ENCODE assay signal across 25 cellular contexts in the genomic region with DNA sequence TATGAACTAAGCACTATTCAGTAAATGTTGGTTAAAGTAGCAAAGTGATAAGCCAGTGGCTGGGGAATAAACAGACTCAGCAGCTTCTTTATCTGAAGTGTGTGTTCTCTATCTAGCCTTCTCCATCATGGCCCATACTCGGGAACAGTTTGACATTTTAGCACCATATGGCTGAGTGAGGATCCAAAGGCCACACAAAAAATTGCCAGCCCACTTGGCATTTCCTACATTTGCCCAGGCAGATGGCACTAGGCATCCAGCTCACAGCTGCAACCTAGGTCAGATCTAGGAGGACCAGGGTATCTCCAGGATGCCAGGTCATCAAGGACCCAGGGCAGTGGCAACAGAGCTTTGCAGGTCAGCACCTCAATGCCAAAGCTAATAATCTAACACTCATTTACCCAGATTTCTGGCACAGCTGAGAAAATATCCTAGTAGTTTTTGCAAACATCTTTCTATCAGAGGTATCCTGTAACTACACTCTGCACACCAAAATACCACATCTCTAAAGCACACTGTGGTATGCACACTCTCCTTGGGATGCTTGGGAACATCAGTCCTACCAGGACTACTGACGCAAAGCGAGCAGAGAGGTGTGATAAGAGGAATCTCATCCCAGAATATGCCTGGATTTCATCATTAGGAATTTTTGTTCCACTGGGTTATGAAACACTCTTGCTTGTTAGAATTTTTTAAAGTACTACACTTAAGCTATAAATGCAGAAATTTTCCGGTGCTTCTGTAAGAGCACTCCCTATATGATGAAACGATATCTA.
DNase-seq lines count a peak whose midpoint lies in the region; ATAC-seq and TF ChIP-seq lines count a peak whose summit lies in the region.
"Had no signal": no experiment of that assay in that cellular context is flagged by ENCODE, and none has a peak within 500 bp of the region (broad histone marks: within the 10 kb centered on the region; RNA-seq: fewer than 3 reads in every experiment).

No MANE protein-coding gene starts in this region.

- no peak for TF ChIP-seq POLR2A in vagina (IDR thresholded peaks at IDR 0.05)

- peaks cover 5% of the 10 kb centered on the region for H3K4me1 ChIP-seq in mesenchymal stem cell (ENCODE audit: control insufficient read depth, insufficient read depth, low read depth, low read length)
- H3K4me1 ChIP-seq in vagina = peaks cover 13% of the 10 kb centered on the region
- H3K4me1 ChIP-seq: HAP-1, Peyer's patch, SJSA1 had no signal

- no peak for TF ChIP-seq CTCF in WI38 (IDR thresholded peaks at IDR 0.05; ENCODE audit: low read depth, low read length)
- TF ChIP-seq CTCF in fibroblast of the aortic adventitia (IDR thresholded peaks at IDR 0.05; ENCODE audit: insufficient read depth, low read length) = no peak
- TF ChIP-seq CTCF in type B pancreatic cell (conservative IDR thresholded peaks at IDR 0.05) = no peak
- no peak for TF ChIP-seq CTCF in vagina (IDR thresholded peaks at IDR 0.05)

- H2BK12ac ChIP-seq in mesenchymal stem cell (ENCODE audit: low read length in 2 of 2) = peak overlapping the region in 1 of 2 experiments; percentile 42

- no peak overlapping the region for H3K4me2 ChIP-seq in mesenchymal stem cell (ENCODE audit: low read length, poor library complexity, severe bottlenecking)

- H3K27me3 Mint-ChIP-seq in type B pancreatic cell = no peaks in the 10 kb centered on the region
- H3K27me3 Mint-ChIP-seq: activated naive CD8-positive, alpha-beta T cell treated with anti-CD3 and anti-CD28 coated beads for 36 hours had no signal

- H3K4me3 ChIP-seq in WI38 (ENCODE audit: low read depth, low read length) (peak overlapping the region; percentile 31), fibroblast of the aortic adventitia (ENCODE audit: low read depth, low read length) (no peak overlapping the region), mesenchymal stem cell (ENCODE audit: insufficient read depth in 1 of 2, low read depth in 1 of 2, low read length in 2 of 2) (peak overlapping the region in 1 of 2 experiments; percentile 51), vagina (no peak overlapping the region)
- H3K4me3 ChIP-seq: HAP-1, Peyer's patch, SJSA1 had no signal

- H3K27ac ChIP-seq in mesenchymal stem cell (ENCODE audit: low read length, poor library complexity, severe bottlenecking) (no peak overlapping the region), vagina (no peak overlapping the region)
- H3K27ac ChIP-seq: brain microvascular endothelial cell, Peyer's patch, SJSA1, thoracic aorta had no signal

- H3K4me1 Mint-ChIP-seq in type B pancreatic cell (ENCODE audit: unreplicated experiment) = peaks cover 24% of the 10 kb centered on the region
- H3K4me1 Mint-ChIP-seq: activated CD4-positive, alpha-beta T cell treated with anti-CD3 and anti-CD28 coated beads, Interleukin-2, amount 10 ng/mL, durations not matched to agents 7 days and 5 days; activated CD8-positive, alpha-beta memory T cell treated with anti-CD3 and anti-CD28 coated beads, Interleukin-2, amount 10 ng/mL, durations not matched to agents 7 days and 5 days; activated naive CD8-positive, alpha-beta T cell treated with anti-CD3 and anti-CD28 coated beads for 36 hours; CD14-positive monocyte had no signal

- no peak overlapping the region for H4K91ac ChIP-seq in mesenchymal stem cell (ENCODE audit: low read length)

- peaks cover 30% of the 10 kb centered on the region for H3K79me1 ChIP-seq in mesenchymal stem cell (replicated peaks; ENCODE audit: low read length, poor library complexity, severe bottlenecking)

- peak overlapping the region; percentile 61 for H2AK5ac ChIP-seq in mesenchymal stem cell (ENCODE audit: low read length, severe bottlenecking)

- no peak overlapping the region for H3K4me3 Mint-ChIP-seq in type B pancreatic cell
- H3K4me3 Mint-ChIP-seq: activated CD4-positive, alpha-beta T cell treated with anti-CD3 and anti-CD28 coated beads, Interleukin-2, amount 10 ng/mL, durations not matched to agents 7 days and 5 days; activated CD8-positive, alpha-beta memory T cell treated with anti-CD3 and anti-CD28 coated beads, Interleukin-2, amount 10 ng/mL, durations not matched to agents 7 days and 5 days; activated naive CD8-positive, alpha-beta T cell treated with anti-CD3 and anti-CD28 coated beads for 36 hours; CD14-positive monocyte had no signal

- H3K4ac ChIP-seq in mesenchymal stem cell (ENCODE audit: low read depth in 1 of 2, low read length in 2 of 2) = peak overlapping the region in 1 of 2 experiments; percentile 24

- H3K18ac ChIP-seq in mesenchymal stem cell (ENCODE audit: low read depth in 1 of 2, low read length in 2 of 2) = peak overlapping the region; percentile 33 to 50

- intact Hi-C loops in vagina (cut with DNase I) = no loop called here

- H3K23ac ChIP-seq in mesenchymal stem cell (ENCODE audit: low read length in 2 of 2) = no peak overlapping the region

- DNase-seq in NCI-H1694 (lab: John Stamatoyannopoulos, UW) = peak; percentile 66
- peak; percentile 62 for DNase-seq in fibroblast of the aortic adventitia (ENCODE audit: low read depth)
- no peak for DNase-seq in mesenchymal stem cell
- DNase-seq in type B pancreatic cell (ENCODE audit: extremely low spot score, unreplicated experiment) = no peak
- DNase-seq in vagina (ENCODE audit: extremely low spot score in 2 of 2) = no peak
- DNase-seq: activated CD4-positive, alpha-beta T cell treated with anti-CD3 and anti-CD28 coated beads, Interleukin-2, amount 10 ng/mL, durations not matched to agents 7 days and 5 days; activated CD8-positive, alpha-beta memory T cell treated with anti-CD3 and anti-CD28 coated beads, Interleukin-2, amount 10 ng/mL, durations not matched to agents 7 days and 5 days; activated naive CD8-positive, alpha-beta T cell treated with anti-CD3 and anti-CD28 coated beads for 36 hours; foreskin melanocyte; KG1; MV-4-11; NCI-H187; Peyer's patch; stimulated activated CD4-positive, alpha-beta T cell treated with anti-CD3 and anti-CD28 coated beads, Interleukin-2, amount 100 ng/mL, for 48 hours; stimulated activated naive CD4-positive, alpha-beta T cell; T-helper 2 cell had no signal

- H3K9me3 ChIP-seq in mesenchymal stem cell (ENCODE audit: control insufficient read depth, low read length) (no peaks in the 10 kb centered on the region), vagina (no peaks in the 10 kb centered on the region)
- H3K9me3 ChIP-seq: HAP-1, Peyer's patch, SJSA1, thoracic aorta had no signal

- ATAC-seq in GM18870 (IDR thresholded peaks at IDR 0.05; ENCODE audit: unreplicated experiment) = no peak
- no peak for ATAC-seq in HG02610 (IDR thresholded peaks at IDR 0.05; ENCODE audit: unreplicated experiment)
- ATAC-seq: activated CD8-positive, alpha-beta memory T cell treated with anti-CD3 and anti-CD28 coated beads, Interleukin-2, amount 10 ng/mL, durations not matched to agents 7 days and 5 days had no signal

- H3K14ac ChIP-seq in mesenchymal stem cell (ENCODE audit: low read length in 2 of 2) = no peak overlapping the region

- H3K27me3 ChIP-seq in mesenchymal stem cell (ENCODE audit: control insufficient read depth in 1 of 2, insufficient read depth in 1 of 2, low read length in 2 of 2) (no peaks in the 10 kb centered on the region), vagina (no peaks in the 10 kb centered on the region)
- H3K27me3 ChIP-seq: brain microvascular endothelial cell, Peyer's patch, SJSA1 had no signal

- H3K36me3 ChIP-seq in mesenchymal stem cell (ENCODE audit: control insufficient read depth in 1 of 2, insufficient read depth in 2 of 2, low read depth in 1 of 2, low read length in 2 of 2) = no peaks in the 10 kb centered on the region
- H3K36me3 ChIP-seq in vagina = no peaks in the 10 kb centered on the region
- H3K36me3 ChIP-seq: brain microvascular endothelial cell, HAP-1, Peyer's patch, SJSA1, thoracic aorta had no signal

- peak overlapping the region; percentile 54 for H3K9ac ChIP-seq in mesenchymal stem cell (ENCODE audit: low read length)

- H2AFZ ChIP-seq in mesenchymal stem cell (ENCODE audit: low read depth, low read length) = no peak overlapping the region

- no peak overlapping the region for H4K8ac ChIP-seq in mesenchymal stem cell (ENCODE audit: low read length)

- H2BK15ac ChIP-seq in mesenchymal stem cell (ENCODE audit: low read depth, poor library complexity, severe bottlenecking) = no peak overlapping the region

- H2BK5ac ChIP-seq in mesenchymal stem cell (ENCODE audit: low read depth, low read length, poor library complexity, severe bottlenecking) = no peak overlapping the region

- H3K36me3 Mint-ChIP-seq in type B pancreatic cell = peaks cover 4% of the 10 kb centered on the region
- H3K36me3 Mint-ChIP-seq: activated CD8-positive, alpha-beta memory T cell treated with anti-CD3 and anti-CD28 coated beads, Interleukin-2, amount 10 ng/mL, durations not matched to agents 7 days and 5 days; activated naive CD8-positive, alpha-beta T cell treated with anti-CD3 and anti-CD28 coated beads for 36 hours; CD14-positive monocyte had no signal

- 94% methylated on average over 3 of the region's 5 CpGs for WGBS in mesenchymal stem cell

- H2BK120ac ChIP-seq in mesenchymal stem cell (ENCODE audit: low read depth, low read length) = no peak overlapping the region

- H3K9me3 Mint-ChIP-seq in type B pancreatic cell = no peaks in the 10 kb centered on the region
- H3K9me3 Mint-ChIP-seq: activated CD4-positive, alpha-beta T cell treated with anti-CD3 and anti-CD28 coated beads, Interleukin-2, amount 10 ng/mL, durations not matched to agents 7 days and 5 days; activated naive CD8-positive, alpha-beta T cell treated with anti-CD3 and anti-CD28 coated beads for 36 hours; activated T-helper 2 cell treated with anti-CD3 and anti-CD28 coated beads, Interferon-gamma antibody, Interleukin-2, Interleukin-4, amounts not matched to agents 10 μg/mL and 5 μg/mL and 100 μg/mL, durations not matched to agents 14 hours and 24 hours and 36 hours; CD14-positive monocyte had no signal

- H3K27ac Mint-ChIP-seq in type B pancreatic cell = no peak overlapping the region
- H3K27ac Mint-ChIP-seq: activated CD4-positive, alpha-beta T cell treated with anti-CD3 and anti-CD28 coated beads, Interleukin-2, amount 10 ng/mL, durations not matched to agents 7 days and 5 days; activated CD8-positive, alpha-beta memory T cell treated with anti-CD3 and anti-CD28 coated beads, Interleukin-2, amount 10 ng/mL, durations not matched to agents 7 days and 5 days; activated naive CD8-positive, alpha-beta T cell treated with anti-CD3 and anti-CD28 coated beads for 36 hours; activated T-helper 2 cell treated with anti-CD3 and anti-CD28 coated beads, Interferon-gamma antibody, Interleukin-2, Interleukin-4, amounts not matched to agents 10 μg/mL and 5 μg/mL and 100 μg/mL, durations not matched to agents 14 hours and 24 hours and 36 hours had no signal

Comparison
In these comparisons a context has a peak if more than half of its experiments do, and no peak if none do; other contexts are left out.
1. DNase-seq: peak in NCI-H1694 (single experiment) and fibroblast of the aortic adventitia (single experiment); none in mesenchymal stem cell (single experiment), type B pancreatic cell (single experiment) and vagina (0 of 2).